ENCODE assay signal across 21 cellular contexts in the genomic region with DNA sequence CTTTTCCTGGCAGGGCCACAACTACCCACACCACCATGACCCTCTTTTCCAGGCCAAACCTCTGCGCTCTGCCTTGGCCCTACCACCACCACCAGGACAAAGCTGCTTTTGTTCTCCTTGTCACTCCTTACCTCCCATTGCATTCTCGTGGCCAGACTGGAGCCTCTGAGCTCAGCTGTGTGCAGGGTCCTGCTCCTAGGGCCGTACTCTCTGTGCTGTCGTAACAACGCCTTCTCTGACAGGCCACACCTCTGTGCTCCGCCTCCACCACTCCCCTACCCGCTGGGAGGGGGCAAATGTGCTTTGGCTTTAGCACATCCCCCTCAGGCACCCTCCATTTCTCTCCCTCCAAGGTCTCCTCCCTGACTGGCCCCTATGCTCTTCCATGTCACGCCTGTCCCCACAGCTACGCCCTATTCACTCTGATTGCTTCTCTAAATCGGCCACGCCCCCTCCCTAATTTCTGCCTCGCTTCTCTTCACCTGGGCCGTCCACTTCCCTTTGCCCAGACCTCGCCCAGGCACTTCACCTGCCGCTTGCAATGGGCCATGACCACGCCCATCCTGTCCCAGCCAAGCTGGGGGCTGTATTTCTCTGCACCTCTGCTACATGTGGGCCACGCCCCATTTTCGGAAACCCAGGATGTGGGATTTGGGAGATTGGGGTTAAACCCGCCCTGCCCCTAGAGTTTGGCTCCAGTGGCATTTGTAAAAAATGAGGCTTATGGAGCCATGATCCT.
DNase-seq lines count a peak whose midpoint lies in the region; ATAC-seq and TF ChIP-seq lines count a peak whose summit lies in the region.
"Had no signal": no experiment of that assay in that cellular context is flagged by ENCODE, and none has a peak within 500 bp of the region (broad histone marks: within the 10 kb centered on the region; RNA-seq: fewer than 3 reads in every experiment).

No MANE protein-coding gene starts in this region.

- no peak overlapping the region for H3K9ac ChIP-seq in H9 (ENCODE audit: extremely low read depth, insufficient read length, low read length)

- ATAC-seq in central memory CD8-positive, alpha-beta T cell (replicated peaks; ENCODE audit: extremely low read depth, poor library complexity, severe bottlenecking) = no peak
- ATAC-seq in HG02973 (IDR thresholded peaks at IDR 0.05; ENCODE audit: unreplicated experiment) = no peak

- H3K27ac Mint-ChIP-seq in activated naive CD4-positive, alpha-beta T cell treated with anti-CD3 and anti-CD28 coated beads for 36 hours = peak overlapping the region; percentile 21
- H3K27ac Mint-ChIP-seq in H9 (no peak overlapping the region; a peak in 1 of 7 replicates), nephron progenitor cell (peak overlapping the region; percentile 93)
- peak overlapping the region; percentile 44 for H3K27ac Mint-ChIP-seq in central memory CD8-positive, alpha-beta T cell (ENCODE audit: low read depth)
- H3K27ac Mint-ChIP-seq: CD8-positive, alpha-beta memory T cell; HFFc6 had no signal

- no peak overlapping the region for H3K18ac ChIP-seq in H9 (ENCODE audit: insufficient read length, low read depth, low read length)

- no peak overlapping the region for H2AFZ ChIP-seq in H9 (ENCODE audit: low read length)

- H2BK20ac ChIP-seq in H9 (ENCODE audit: low read depth, low read length, poor library complexity, severe bottlenecking) = no peak overlapping the region

- no peaks in the 10 kb centered on the region for H4K20me1 ChIP-seq in H9 (ENCODE audit: control insufficient read depth, insufficient read depth, insufficient read length)

- H3K56ac ChIP-seq in H9 (ENCODE audit: insufficient read length, low read depth, low read length) = no peak overlapping the region

- no peaks in the 10 kb centered on the region for H3K79me1 ChIP-seq in H9 (ENCODE audit: insufficient read depth, low read depth, low read length, poor library complexity, severe bottlenecking)

- H2BK120ac ChIP-seq in H9 (ENCODE audit: low read depth, low read length, poor library complexity, severe bottlenecking) = no peak overlapping the region

- H3K79me2 ChIP-seq in H9 (ENCODE audit: insufficient read depth, low read length) = no peaks in the 10 kb centered on the region

- no peaks in the 10 kb centered on the region for H3K9me3 ChIP-seq in H9 (ENCODE audit: control insufficient read depth, low read depth, low read length)
- H3K9me3 ChIP-seq: SJSA1 had no signal

- H3K23me2 ChIP-seq in H9 (ENCODE audit: insufficient read length, low read depth, low read length, poor library complexity, severe bottlenecking) = no peaks in the 10 kb centered on the region

- no peak overlapping the region for H2BK15ac ChIP-seq in H9 (ENCODE audit: low read depth, low read length)

- no peak overlapping the region for H4K91ac ChIP-seq in H9 (ENCODE audit: insufficient read length, low read depth, low read length)

- no peaks in the 10 kb centered on the region for H3K4me1 ChIP-seq in H9 (ENCODE audit: insufficient read depth, low read length)
- H3K4me1 ChIP-seq: SJSA1 had no signal

- H2AK5ac ChIP-seq in H9 (ENCODE audit: insufficient read length, low read length) = no peak overlapping the region

- H2BK12ac ChIP-seq in H9 (ENCODE audit: insufficient read length, low read depth, low read length) = no peak overlapping the region

- H3K4me2 ChIP-seq in H9 (ENCODE audit: insufficient read depth, insufficient read length, low read length) = no peak overlapping the region

- no peak overlapping the region for H4K8ac ChIP-seq in H9 (replicated peaks; ENCODE audit: insufficient read length, low read depth, low read length)

- no peaks in the 10 kb centered on the region for H3K4me1 Mint-ChIP-seq in activated naive CD4-positive, alpha-beta T cell treated with anti-CD3 and anti-CD28 coated beads for 36 hours (ENCODE audit: low read depth)
- H3K4me1 Mint-ChIP-seq in H9 (peaks cover 0 to 6% of the 10 kb centered on the region in 2 experiments; a peak in 2 of 4 replicates), nephron progenitor cell (no peaks in the 10 kb centered on the region)
- H3K4me1 Mint-ChIP-seq in central memory CD8-positive, alpha-beta T cell = peaks cover 6% of the 10 kb centered on the region

- H3K27ac ChIP-seq in H9 (ENCODE audit: insufficient read length, low read depth, low read length) = no peak overlapping the region
- H3K27ac ChIP-seq: C4-2B, SJSA1 had no signal

- H3K4ac ChIP-seq in H9 (ENCODE audit: low read depth, low read length) = no peak overlapping the region

- TF ChIP-seq CTCF in H9 (conservative IDR thresholded peaks at IDR 0.05) (no peak), nephron progenitor cell (IDR thresholded peaks at IDR 0.05) (no peak)

- no peaks in the 10 kb centered on the region for H3K36me3 Mint-ChIP-seq in activated naive CD4-positive, alpha-beta T cell treated with anti-CD3 and anti-CD28 coated beads for 36 hours (ENCODE audit: low read depth)
- H3K36me3 Mint-ChIP-seq in H9 (ENCODE audit: insufficient read depth in 1 of 3, low read depth in 3 of 3) (no peaks in the 10 kb centered on the region), nephron progenitor cell (ENCODE audit: low read depth) (no peaks in the 10 kb centered on the region)
- H3K36me3 Mint-ChIP-seq in central memory CD8-positive, alpha-beta T cell (ENCODE audit: insufficient read depth) = peaks cover 2% of the 10 kb centered on the region
- H3K36me3 Mint-ChIP-seq: CD8-positive, alpha-beta memory T cell had no signal

- H3T11ph ChIP-seq in H9 (ENCODE audit: low read length) = no peak overlapping the region

- WGBS in H9 (ENCODE audit: extremely low coverage, insufficient read length, low lambda C conversion rate) = no CpG with 5 or more reads among the region's 19 CpGs

- no peak overlapping the region for H4K5ac ChIP-seq in H9 (ENCODE audit: insufficient read length, low read depth, low read length)

- intact Hi-C loops in activated naive CD4-positive, alpha-beta T cell treated with anti-CD3 and anti-CD28 coated beads for 36 hours (cut with micrococcal nuclease) = no loop called here

- H2BK5ac ChIP-seq in H9 (ENCODE audit: insufficient read length, low read length) = no peak overlapping the region

- no peaks in the 10 kb centered on the region for H3K27me3 ChIP-seq in H9 (ENCODE audit: insufficient read depth, low read length)
- H3K27me3 ChIP-seq: SJSA1 had no signal

- H3K14ac ChIP-seq in H9 (ENCODE audit: insufficient read depth, low read length) = no peak overlapping the region; the same call in 1 of the 2 replicates

- DNase-seq in activated naive CD4-positive, alpha-beta T cell treated with anti-CD3 and anti-CD28 coated beads for 36 hours = no peak
- no peak for DNase-seq in activated naive CD4-positive, alpha-beta T cell treated with Interleukin-2 at 50 U/mL for 16 hours
- DNase-seq in H9 = peak; percentile 38
- DNase-seq in central memory CD8-positive, alpha-beta T cell (ENCODE audit: low spot score in 2 of 2) = no peak
- DNase-seq in nephron progenitor cell = no peak
- no peak for DNase-seq in NCI-H1436 treated with DMSO at 0.1 percent for 48 hours (lab: John Stamatoyannopoulos, UW)
- DNase-seq in NK-92 (lab: John Stamatoyannopoulos, UW; ENCODE audit: unreplicated experiment) = no peak
- DNase-seq: AML-193; CD8-positive, alpha-beta memory T cell; EL; HFFc6; KG1; NCI-H1092; NCI-H1436; NCI-H1930; NCI-H226; NCI-H524; OCI-M1 had no signal

- no peaks in the 10 kb centered on the region for H3K9me3 Mint-ChIP-seq in activated naive CD4-positive, alpha-beta T cell treated with anti-CD3 and anti-CD28 coated beads for 36 hours
- H3K9me3 Mint-ChIP-seq in H9 = peaks cover 0 to 2% of the 10 kb centered on the region in 2 experiments; a peak in 2 of 5 replicates
- H3K9me3 Mint-ChIP-seq in central memory CD8-positive, alpha-beta T cell = no peaks in the 10 kb centered on the region
- H3K9me3 Mint-ChIP-seq in nephron progenitor cell = no peaks in the 10 kb centered on the region

- no peaks in the 10 kb centered on the region for H3K27me3 Mint-ChIP-seq in activated naive CD4-positive, alpha-beta T cell treated with anti-CD3 and anti-CD28 coated beads for 36 hours (ENCODE audit: low read depth)
- no peaks in the 10 kb centered on the region; the same call in 1 of the 2 replicates for H3K27me3 Mint-ChIP-seq in H9 (ENCODE audit: low read depth)
- H3K27me3 Mint-ChIP-seq in central memory CD8-positive, alpha-beta T cell = peaks cover 35% of the 10 kb centered on the region
- H3K27me3 Mint-ChIP-seq in nephron progenitor cell (ENCODE audit: low read depth, poor library complexity) = peaks cover 4% of the 10 kb centered on the region

- no peak overlapping the region for H3K4me3 Mint-ChIP-seq in activated naive CD4-positive, alpha-beta T cell treated with anti-CD3 and anti-CD28 coated beads for 36 hours
- H3K4me3 Mint-ChIP-seq in H9 (no peak overlapping the region), nephron progenitor cell (no peak overlapping the region)
- H3K4me3 Mint-ChIP-seq in central memory CD8-positive, alpha-beta T cell = no peak overlapping the region
- H3K4me3 Mint-ChIP-seq: CD8-positive, alpha-beta memory T cell; HFFc6 had no signal

- CTCF ChIA-PET in activated naive CD4-positive, alpha-beta T cell treated with anti-CD3 and anti-CD28 coated beads for 36 hours (lab: Charles Lee) = no interaction called here

- no peak overlapping the region for H3K23ac ChIP-seq in H9 (ENCODE audit: insufficient read length, low read depth, low read length)

Comparison
In these comparisons a context has a peak if more than half of its experiments do, and no peak if none do; other contexts are left out.
1. H3K27ac Mint-ChIP-seq: peak in activated naive CD4-positive, alpha-beta T cell treated with anti-CD3 and anti-CD28 coated beads for 36 hours (single experiment), central memory CD8-positive, alpha-beta T cell (single experiment) and nephron progenitor cell (single experiment); none in H9 (0 of 3).